ENCODE assay signal across 9 cellular contexts in genomic region chr12:57462307-57463253, GRCh38. TPM values are rescaled to one million over a fixed set of nuclear protein-coding genes. Genes with fewer than 3 reads are reported as not detected.
DNase-seq lines count a peak whose midpoint lies in the region; ATAC-seq, FAIRE-seq and TF ChIP-seq lines count a peak whose summit lies in the region.
"Had no signal": no experiment of that assay in that cellular context is flagged by ENCODE, and none has a peak within 500 bp of the region (broad histone marks: within the 10 kb centered on the region; RNA-seq: fewer than 3 reads in every experiment).

No MANE protein-coding gene starts in this region.

- no peaks in the 10 kb centered on the region for H3K27me3 Mint-ChIP-seq in activated B cell treated with CpG ODN at 0.5 μM for 24 hours

- H3K36me3 ChIP-seq in kidney (ENCODE audit: control insufficient read depth in 1 of 2, insufficient read depth in 2 of 2, low read length in 2 of 2) = no peaks in the 10 kb centered on the region

- intact Hi-C loops in activated B cell treated with CpG ODN at 0.5 μM for 24 hours (cut with micrococcal nuclease) = loop anchor here (1.0 to 2.0 kb wide), 2 partner anchors 15 to 248 kb away; no protein-coding TSS in a partner anchor
- intact Hi-C loops in kidney (cut with DNase I) = no loop called here

- peak overlapping the region; percentile 60 to 84 for H3K4me3 ChIP-seq in kidney (ENCODE audit: low read length in 2 of 2)

- POLR2A ChIA-PET in activated B cell treated with CpG ODN at 0.5 μM for 24 hours (lab: Charles Lee) = interaction anchor here (0.6 to 6.9 kb wide), 7 partner anchors 15 to 220 kb away, joined by 3 to 133 read pairs (median 6); partner anchors contain the start of genes ARHGAP9, DDIT3 and R3HDM2

- peak; percentile 85 for TF ChIP-seq CTCF in activated B cell treated with CpG ODN at 0.5 μM for 24 hours (IDR thresholded peaks at IDR 0.05)
- TF ChIP-seq CTCF in kidney (IDR thresholded peaks at IDR 0.05; ENCODE audit: borderline replicate concordance, extremely low read depth, insufficient read depth) = peak; percentile 94

- H3K4me1 ChIP-seq in kidney (ENCODE audit: control insufficient read depth in 1 of 2, insufficient read depth in 1 of 2, low read depth in 1 of 2, low read length in 2 of 2) = peaks cover 6 to 8% of the 10 kb centered on the region in 2 donors

- H3K9ac ChIP-seq in kidney (ENCODE audit: low read length in 2 of 2) = peak overlapping the region; percentile 20 to 63

- peak overlapping the region; percentile 97 for H3K4me3 Mint-ChIP-seq in activated B cell treated with CpG ODN at 0.5 μM for 24 hours

- H3K9me3 ChIP-seq in kidney (ENCODE audit: control insufficient read depth in 1 of 2, low read length in 2 of 2) = no peaks in the 10 kb centered on the region

- peaks cover 60% of the 10 kb centered on the region for H3K4me1 Mint-ChIP-seq in activated B cell treated with CpG ODN at 0.5 μM for 24 hours

- no peaks in the 10 kb centered on the region for H3K9me3 Mint-ChIP-seq in activated B cell treated with CpG ODN at 0.5 μM for 24 hours

- DNase-seq in AML-193 (lab: John Stamatoyannopoulos, UW) (peak; percentile 53 to 77), NCI-H2196 treated with DMSO at 0.1 percent for 48 hours (lab: John Stamatoyannopoulos, UW; ENCODE audit: unreplicated experiment) (peak; percentile 87), activated B cell treated with CpG ODN at 0.5 μM for 24 hours (peak; percentile 84), cerebellar cortex (ENCODE audit: low spot score) (peak; percentile 95), kidney (peak; percentile 92)
- DNase-seq in stimulated activated CD4-positive, alpha-beta T cell treated with anti-CD3 and anti-CD28 coated beads, Interleukin-15, amount 100 ng/mL, for 1 hour (ENCODE audit: low read depth in 1 of 2, low spot score in 1 of 2) = peak; percentile 78 to 82

- peak overlapping the region; percentile 51 to 84 for H3K27ac ChIP-seq in kidney (ENCODE audit: low read depth in 2 of 2, low read length in 2 of 2)

- CTCF ChIA-PET in activated B cell treated with CpG ODN at 0.5 μM for 24 hours (lab: Charles Lee) = interaction anchor here (1.3 to 6.7 kb wide), 3 partner anchors 14 to 199 kb away, joined by 4 to 74 read pairs (median 5); partner anchors contain the start of gene ARHGAP9

- peak; percentile 69 for ATAC-seq in GM18909 (IDR thresholded peaks at IDR 0.05; ENCODE audit: poor library complexity, unreplicated experiment)
- peak; percentile 47 for ATAC-seq in HG03139 (IDR thresholded peaks at IDR 0.05; ENCODE audit: unreplicated experiment)
- peak; percentile 72 for ATAC-seq in activated B cell treated with CpG ODN at 0.5 μM for 24 hours (ENCODE audit: low read depth)

- peaks cover 18% of the 10 kb centered on the region for H3K36me3 Mint-ChIP-seq in activated B cell treated with CpG ODN at 0.5 μM for 24 hours (ENCODE audit: low read depth)

- peak overlapping the region; percentile 93 for H3K27ac Mint-ChIP-seq in activated B cell treated with CpG ODN at 0.5 μM for 24 hours

- FAIRE-seq in kidney (lab: Jason Lieb, UNC) = no peak
- FAIRE-seq: colon had no signal

RNA-seq across cellular contexts. Expression of gene GLI1, which starts 3.0 kb away (rescaled TPM):
- total RNA-seq in activated B cell treated with CpG ODN at 0.5 μM for 24 hours (0.51 and 1.3 TPM in 2 replicates), kidney (2.8 TPM)
- polyA plus RNA-seq in kidney (ENCODE audit: insufficient read depth, low read depth, low replicate concordance) = 1.4 TPM

RNA-seq across cellular contexts. Expression of gene INHBE, which starts 7.5 kb away (rescaled TPM):
- total RNA-seq in activated B cell treated with CpG ODN at 0.5 μM for 24 hours (0.07 and 0.29 TPM in 2 replicates), kidney (0.19 TPM)
- polyA plus RNA-seq in kidney (ENCODE audit: insufficient read depth, low read depth, low replicate concordance) = 0.30 TPM

RNA-seq across cellular contexts. Expression of gene ARHGAP9, which starts 17.1 kb away (rescaled TPM):
- total RNA-seq in activated B cell treated with CpG ODN at 0.5 μM for 24 hours (98.8 and 104 TPM in 2 replicates), kidney (18.1 TPM)
- 3.8 TPM for polyA plus RNA-seq in kidney (ENCODE audit: insufficient read depth, low read depth, low replicate concordance)

RNA-seq across cellular contexts. Expression of gene MARS1, which starts 25.3 kb away (rescaled TPM):
- total RNA-seq in activated B cell treated with CpG ODN at 0.5 μM for 24 hours (368 and 425 TPM in 2 replicates), kidney (158 TPM)
- 62.8 TPM for polyA plus RNA-seq in kidney (ENCODE audit: insufficient read depth, low read depth, low replicate concordance)

RNA-seq across cellular contexts. Expression of gene INHBC, which starts 28.0 kb away (rescaled TPM):
- total RNA-seq in activated B cell treated with CpG ODN at 0.5 μM for 24 hours = 0.10 TPM in 1 of 2 replicates, not detected in the other
- total RNA-seq in kidney = not detected
- not detected for polyA plus RNA-seq in kidney (ENCODE audit: insufficient read depth, low read depth, low replicate concordance)

Comparison
In these comparisons a context has a peak if more than half of its experiments do, and no peak if none do; other contexts are left out.
1. Peak in every context shown above with its lines: DNase-seq, ATAC-seq, H3K4me3 ChIP-seq and H3K27ac ChIP-seq.